1 cellular context compared by ENCODE assay signal in the genomic region with DNA sequence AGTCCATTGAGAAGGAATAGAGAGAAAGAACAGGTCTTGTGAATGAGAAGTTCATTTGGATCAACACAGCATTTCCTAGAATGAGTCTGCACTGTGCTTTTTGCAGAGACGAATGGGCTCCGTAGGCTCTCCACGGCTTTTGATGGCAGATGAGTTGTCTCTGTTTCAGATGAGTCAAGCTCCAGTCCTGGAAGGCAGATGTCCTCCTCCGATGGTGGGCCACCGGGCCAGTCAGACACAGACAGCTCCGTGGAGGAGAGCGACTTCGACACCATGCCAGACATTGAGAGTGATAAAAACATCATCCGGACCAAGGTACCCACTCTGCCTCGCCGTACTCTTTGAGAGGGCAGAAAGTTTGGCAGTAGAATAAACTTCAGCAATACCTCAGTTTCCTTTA.
TF ChIP-seq lines count a peak whose summit lies in the region.

No MANE protein-coding gene starts in this region.

TF ChIP-seq in GM23338, 12 proteins besides CTCF, POLR2A, EP300 and RAD21 (continued from another document):
- TF ChIP-seq, protein P1, sequence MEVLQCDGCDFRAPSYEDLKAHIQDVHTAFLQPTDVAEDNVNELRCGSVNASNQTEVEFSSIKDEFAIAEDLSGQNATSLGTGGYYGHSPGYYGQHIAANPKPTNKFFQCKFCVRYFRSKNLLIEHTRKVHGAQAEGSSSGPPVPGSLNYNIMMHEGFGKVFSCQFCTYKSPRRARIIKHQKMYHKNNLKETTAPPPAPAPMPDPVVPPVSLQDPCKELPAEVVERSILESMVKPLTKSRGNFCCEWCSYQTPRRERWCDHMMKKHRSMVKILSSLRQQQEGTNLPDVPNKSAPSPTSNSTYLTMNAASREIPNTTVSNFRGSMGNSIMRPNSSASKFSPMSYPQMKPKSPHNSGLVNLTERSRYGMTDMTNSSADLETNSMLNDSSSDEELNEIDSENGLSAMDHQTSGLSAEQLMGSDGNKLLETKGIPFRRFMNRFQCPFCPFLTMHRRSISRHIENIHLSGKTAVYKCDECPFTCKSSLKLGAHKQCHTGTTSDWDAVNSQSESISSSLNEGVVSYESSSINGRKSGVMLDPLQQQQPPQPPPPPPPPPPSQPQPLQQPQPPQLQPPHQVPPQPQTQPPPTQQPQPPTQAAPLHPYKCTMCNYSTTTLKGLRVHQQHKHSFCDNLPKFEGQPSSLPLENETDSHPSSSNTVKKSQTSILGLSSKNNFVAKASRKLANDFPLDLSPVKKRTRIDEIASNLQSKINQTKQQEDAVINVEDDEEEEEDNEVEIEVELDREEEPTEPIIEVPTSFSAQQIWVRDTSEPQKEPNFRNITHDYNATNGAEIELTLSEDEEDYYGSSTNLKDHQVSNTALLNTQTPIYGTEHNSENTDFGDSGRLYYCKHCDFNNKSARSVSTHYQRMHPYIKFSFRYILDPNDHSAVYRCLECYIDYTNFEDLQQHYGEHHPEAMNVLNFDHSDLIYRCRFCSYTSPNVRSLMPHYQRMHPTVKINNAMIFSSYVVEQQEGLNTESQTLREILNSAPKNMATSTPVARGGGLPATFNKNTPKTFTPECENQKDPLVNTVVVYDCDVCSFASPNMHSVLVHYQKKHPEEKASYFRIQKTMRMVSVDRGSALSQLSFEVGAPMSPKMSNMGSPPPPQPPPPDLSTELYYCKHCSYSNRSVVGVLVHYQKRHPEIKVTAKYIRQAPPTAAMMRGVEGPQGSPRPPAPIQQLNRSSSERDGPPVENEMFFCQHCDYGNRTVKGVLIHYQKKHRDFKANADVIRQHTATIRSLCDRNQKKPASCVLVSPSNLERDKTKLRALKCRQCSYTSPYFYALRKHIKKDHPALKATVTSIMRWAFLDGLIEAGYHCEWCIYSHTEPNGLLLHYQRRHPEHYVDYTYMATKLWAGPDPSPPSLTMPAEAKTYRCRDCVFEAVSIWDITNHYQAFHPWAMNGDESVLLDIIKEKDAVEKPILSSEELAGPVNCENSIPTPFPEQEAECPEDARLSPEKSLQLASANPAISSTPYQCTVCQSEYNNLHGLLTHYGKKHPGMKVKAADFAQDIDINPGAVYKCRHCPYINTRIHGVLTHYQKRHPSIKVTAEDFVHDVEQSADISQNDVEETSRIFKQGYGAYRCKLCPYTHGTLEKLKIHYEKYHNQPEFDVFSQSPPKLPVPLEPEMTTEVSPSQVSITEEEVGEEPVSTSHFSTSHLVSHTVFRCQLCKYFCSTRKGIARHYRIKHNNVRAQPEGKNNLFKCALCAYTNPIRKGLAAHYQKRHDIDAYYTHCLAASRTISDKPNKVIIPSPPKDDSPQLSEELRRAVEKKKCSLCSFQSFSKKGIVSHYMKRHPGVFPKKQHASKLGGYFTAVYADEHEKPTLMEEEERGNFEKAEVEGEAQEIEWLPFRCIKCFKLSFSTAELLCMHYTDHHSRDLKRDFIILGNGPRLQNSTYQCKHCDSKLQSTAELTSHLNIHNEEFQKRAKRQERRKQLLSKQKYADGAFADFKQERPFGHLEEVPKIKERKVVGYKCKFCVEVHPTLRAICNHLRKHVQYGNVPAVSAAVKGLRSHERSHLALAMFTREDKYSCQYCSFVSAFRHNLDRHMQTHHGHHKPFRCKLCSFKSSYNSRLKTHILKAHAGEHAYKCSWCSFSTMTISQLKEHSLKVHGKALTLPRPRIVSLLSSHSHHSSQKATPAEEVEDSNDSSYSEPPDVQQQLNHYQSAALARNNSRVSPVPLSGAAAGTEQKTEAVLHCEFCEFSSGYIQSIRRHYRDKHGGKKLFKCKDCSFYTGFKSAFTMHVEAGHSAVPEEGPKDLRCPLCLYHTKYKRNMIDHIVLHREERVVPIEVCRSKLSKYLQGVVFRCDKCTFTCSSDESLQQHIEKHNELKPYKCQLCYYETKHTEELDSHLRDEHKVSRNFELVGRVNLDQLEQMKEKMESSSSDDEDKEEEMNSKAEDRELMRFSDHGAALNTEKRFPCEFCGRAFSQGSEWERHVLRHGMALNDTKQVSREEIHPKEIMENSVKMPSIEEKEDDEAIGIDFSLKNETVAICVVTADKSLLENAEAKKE (CRISPR knock-in tag; IDR thresholded peaks at IDR 0.05): no peak
- TF ChIP-seq ZNF114 (CRISPR knock-in tag; IDR thresholded peaks at IDR 0.05) (no peak), JUNB (IDR thresholded peaks at IDR 0.05; ENCODE audit: unreplicated experiment) (no peak)
